Comparison of ENCODE assay signal across 17 cellular contexts in the genomic region with DNA sequence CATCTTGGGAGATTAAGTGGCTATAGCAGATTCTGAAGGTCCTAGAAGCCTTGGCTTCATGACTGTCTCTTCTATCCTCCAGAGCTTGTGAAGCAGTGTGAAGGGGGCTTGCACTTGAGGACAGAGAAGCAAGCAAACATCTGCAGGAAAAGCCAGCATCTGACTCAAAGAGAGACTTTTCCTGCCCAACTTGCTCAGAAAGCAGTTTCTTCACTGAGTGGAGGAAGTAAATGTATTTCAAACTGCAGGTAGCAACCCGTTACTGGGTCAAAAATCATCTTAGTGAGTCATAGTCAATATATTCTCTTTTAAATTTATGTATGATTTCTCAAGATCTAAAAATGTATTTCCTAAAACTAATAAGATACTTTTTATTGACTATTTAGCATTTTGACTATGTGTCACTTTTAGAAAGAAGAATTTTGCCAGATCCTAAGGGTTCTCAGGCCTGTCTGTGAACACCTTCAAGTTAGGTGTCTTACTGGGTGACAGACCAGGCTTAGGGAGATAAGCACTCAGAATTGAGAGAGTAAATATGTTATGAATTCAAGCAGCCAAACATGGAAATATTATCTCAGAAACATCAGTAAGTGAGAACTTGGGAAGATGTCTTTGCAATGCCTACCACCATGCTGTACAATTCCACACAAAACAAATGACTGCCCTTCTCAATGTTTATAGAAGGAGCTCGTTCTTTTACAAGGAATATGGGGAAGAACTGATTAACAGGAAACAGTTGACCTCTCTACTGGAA.
DNase-seq lines count a peak whose midpoint lies in the region; ATAC-seq, FAIRE-seq and TF ChIP-seq lines count a peak whose summit lies in the region.
"Had no signal": no experiment of that assay in that cellular context is flagged by ENCODE, and none has a peak within 500 bp of the region (broad histone marks: within the 10 kb centered on the region; RNA-seq: fewer than 3 reads in every experiment).

No MANE protein-coding gene starts in this region.

- H2BK5ac ChIP-seq in trophoblast cell (ENCODE audit: low read depth, low read length, poor library complexity): no peak overlapping the region

- H3K4me3 ChIP-seq in BLaER1: no peak overlapping the region
- no peak overlapping the region for H3K4me3 ChIP-seq in DND-41 (ENCODE audit: low read depth in 1 of 2, low read length in 2 of 2)
- H3K4me3 ChIP-seq in epithelial cell of esophagus (ENCODE audit: low read length): no peak overlapping the region
- no peak overlapping the region for H3K4me3 ChIP-seq in trophoblast cell (ENCODE audit: low read depth, low read length)
- H3K4me3 ChIP-seq: GM12878 had no signal

- no peak overlapping the region for H3K14ac ChIP-seq in trophoblast cell (ENCODE audit: low read length)

- no peaks in the 10 kb centered on the region for H3K27me3 Mint-ChIP-seq in activated CD8-positive, alpha-beta T cell treated with anti-CD3 and anti-CD28 coated beads for 36 hours

- H4K91ac ChIP-seq in trophoblast cell (ENCODE audit: low read depth, low read length): no peak overlapping the region

- H4K12ac ChIP-seq in trophoblast cell (ENCODE audit: low read depth, low read length): no peak overlapping the region

- DNase-seq in DND-41 (peak; percentile 33), epithelial cell of esophagus (ENCODE audit: low read depth) (peak; percentile 52), trophoblast cell (peak; percentile 55 to 80), GM10248 (ENCODE audit: extremely low spot score) (no peak), GM19239 (ENCODE audit: insufficient read length, low spot score) (no peak)
- no peak for DNase-seq in activated CD8-positive, alpha-beta T cell treated with anti-CD3 and anti-CD28 coated beads for 36 hours
- DNase-seq: BE2C; Caco-2; CD8-positive, alpha-beta memory T cell; DMS53; GOT3; H9; IMR-90 had no signal

- H3K27ac Mint-ChIP-seq in activated CD8-positive, alpha-beta T cell treated with anti-CD3 and anti-CD28 coated beads for 36 hours: no peak overlapping the region
- H3K27ac Mint-ChIP-seq: H9 had no signal

- no peak overlapping the region for H3K23ac ChIP-seq in trophoblast cell (ENCODE audit: low read length)

- CTCF ChIA-PET in GM10248 (lab: Yijun Ruan, JAX): interaction anchor here (1.4 kb wide), 1 partner anchor 14 kb away, joined by 5 read pairs; no protein-coding TSS in a partner anchor
- CTCF ChIA-PET in activated CD8-positive, alpha-beta T cell treated with anti-CD3 and anti-CD28 coated beads for 36 hours (lab: Charles Lee): no interaction called here

- H3K79me2 ChIP-seq in DND-41 (ENCODE audit: insufficient read depth, low read length) (no peaks in the 10 kb centered on the region), trophoblast cell (ENCODE audit: control insufficient read depth, insufficient read depth, low read length, poor library complexity) (no peaks in the 10 kb centered on the region)

- peaks cover 26% of the 10 kb centered on the region for H3K9me3 ChIP-seq in BLaER1
- peaks cover 4% of the 10 kb centered on the region for H3K9me3 ChIP-seq in DND-41 (ENCODE audit: insufficient read depth, low read length, severe bottlenecking)
- H3K9me3 ChIP-seq in trophoblast cell (ENCODE audit: insufficient read depth, low read depth, low read length): peaks cover 5% of the 10 kb centered on the region
- H3K9me3 ChIP-seq: BE2C, Caco-2 had no signal

- no CpG with 5 or more reads among the region's 2 CpGs for WGBS in trophoblast cell (ENCODE audit: extremely low coverage, insufficient coverage, insufficient read length)

- H3K4me1 ChIP-seq in BLaER1 (peaks cover 15% of the 10 kb centered on the region), DND-41 (ENCODE audit: insufficient read depth, low read length) (peaks cover 22% of the 10 kb centered on the region), trophoblast cell (ENCODE audit: control insufficient read depth in 1 of 2, insufficient read depth in 2 of 2, low read length in 2 of 2) (no peaks in the 10 kb centered on the region)
- H3K4me1 ChIP-seq: BE2C, Caco-2 had no signal

- intact Hi-C loops in activated CD8-positive, alpha-beta T cell treated with anti-CD3 and anti-CD28 coated beads for 36 hours (cut with micrococcal nuclease): no loop called here

- peaks cover 11% of the 10 kb centered on the region for H3K4me1 Mint-ChIP-seq in activated CD8-positive, alpha-beta T cell treated with anti-CD3 and anti-CD28 coated beads for 36 hours (ENCODE audit: low read depth)
- H3K4me1 Mint-ChIP-seq: CD8-positive, alpha-beta memory T cell; H9 had no signal

- H3K4me3 Mint-ChIP-seq in activated CD8-positive, alpha-beta T cell treated with anti-CD3 and anti-CD28 coated beads for 36 hours: no peak overlapping the region
- H3K4me3 Mint-ChIP-seq: CD8-positive, alpha-beta memory T cell; H9 had no signal

- no peak overlapping the region for H2BK120ac ChIP-seq in trophoblast cell (ENCODE audit: insufficient read depth, low read length, poor library complexity)

- no peak overlapping the region for H3K4ac ChIP-seq in trophoblast cell (ENCODE audit: low read depth, low read length)

- no peak overlapping the region for H2BK12ac ChIP-seq in trophoblast cell (ENCODE audit: low read length)

- no peaks in the 10 kb centered on the region for H3K36me3 Mint-ChIP-seq in activated CD8-positive, alpha-beta T cell treated with anti-CD3 and anti-CD28 coated beads for 36 hours (ENCODE audit: low read depth)

- H3K9me3 Mint-ChIP-seq in activated CD8-positive, alpha-beta T cell treated with anti-CD3 and anti-CD28 coated beads for 36 hours: peaks cover 10% of the 10 kb centered on the region

- peak; percentile 83 for ATAC-seq in DND-41 (ENCODE audit: insufficient read depth, low read depth)
- no peak for ATAC-seq in activated CD8-positive, alpha-beta T cell treated with anti-CD3 and anti-CD28 coated beads for 36 hours
- ATAC-seq: GM12878 had no signal

- H3K18ac ChIP-seq in trophoblast cell (ENCODE audit: low read length): no peak overlapping the region

- FAIRE-seq in GM19239 (lab: Jason Lieb, UNC): no peak
- FAIRE-seq: A204.1, GM12878, GM18507 had no signal

- H3K27me3 ChIP-seq in BLaER1 (no peaks in the 10 kb centered on the region), DND-41 (ENCODE audit: insufficient read depth, low read length, poor library complexity) (no peaks in the 10 kb centered on the region), trophoblast cell (ENCODE audit: insufficient read depth, low read length) (no peaks in the 10 kb centered on the region)
- H3K27me3 ChIP-seq: BE2C had no signal

- H3K9ac ChIP-seq in BLaER1: no peak overlapping the region
- H3K9ac ChIP-seq in DND-41 (ENCODE audit: low read depth, low read length): peak overlapping the region; percentile 8
- H3K9ac ChIP-seq in trophoblast cell (ENCODE audit: low read length): no peak overlapping the region

- H3K4me2 ChIP-seq in BLaER1 (peak overlapping the region; percentile 8; the same call in 1 of the 2 replicates), DND-41 (ENCODE audit: insufficient read depth, low read length) (no peak overlapping the region), trophoblast cell (ENCODE audit: low read length) (no peak overlapping the region)

- no peak overlapping the region for H4K8ac ChIP-seq in trophoblast cell (ENCODE audit: low read depth, low read length)

- H2AFZ ChIP-seq in DND-41 (ENCODE audit: low read depth, low read length) (peak overlapping the region; percentile 54), trophoblast cell (ENCODE audit: insufficient read depth, low read length, poor library complexity) (no peak overlapping the region)

- no peaks in the 10 kb centered on the region for H3K79me1 ChIP-seq in trophoblast cell (ENCODE audit: low read length)

- TF ChIP-seq CTCF in DND-41 (IDR thresholded peaks at IDR 0.05; ENCODE audit: borderline replicate concordance, extremely low read depth, low read length, poor library complexity, severe bottlenecking) (no peak), epithelial cell of esophagus (IDR thresholded peaks at IDR 0.05; ENCODE audit: insufficient read depth, low read depth, low read length, missing control alignments) (no peak), GM10248 (IDR thresholded peaks at IDR 0.05; ENCODE audit: control extremely low read depth, extremely low read depth, low read depth, missing control alignments) (no peak)
- no peak for TF ChIP-seq CTCF in activated CD8-positive, alpha-beta T cell treated with anti-CD3 and anti-CD28 coated beads for 36 hours (IDR thresholded peaks at IDR 0.05)

- no peak overlapping the region; the same call in none of the 2 replicates for H3K27ac ChIP-seq in BLaER1
- H3K27ac ChIP-seq in DND-41 (ENCODE audit: low read length): peak overlapping the region; percentile 66
- H3K27ac ChIP-seq in trophoblast cell (ENCODE audit: low read depth, low read length): no peak overlapping the region

- H2AK5ac ChIP-seq in trophoblast cell (ENCODE audit: low read length): no peak overlapping the region

- H4K20me1 ChIP-seq in BLaER1 (no peaks in the 10 kb centered on the region), DND-41 (ENCODE audit: insufficient read depth, low read length) (no peaks in the 10 kb centered on the region)

- H3K36me3 ChIP-seq in BLaER1 (peaks cover 8% of the 10 kb centered on the region; the same call in 1 of the 2 replicates), DND-41 (ENCODE audit: insufficient read depth, low read length) (no peaks in the 10 kb centered on the region), trophoblast cell (ENCODE audit: control insufficient read depth in 1 of 2, insufficient read depth in 2 of 2, low read length in 2 of 2) (no peaks in the 10 kb centered on the region)
- H3K36me3 ChIP-seq: BE2C had no signal

- POLR2A ChIA-PET in GM10248 (lab: Yijun Ruan, JAX): no interaction called here
- POLR2A ChIA-PET in activated CD8-positive, alpha-beta T cell treated with anti-CD3 and anti-CD28 coated beads for 36 hours (lab: Charles Lee): interaction anchor here (0.6 to 0.8 kb wide), 2 partner anchors 469 to 729 kb away, joined by 3 read pairs; no protein-coding TSS in a partner anchor

Comparison
In these comparisons a context has a peak if more than half of its experiments do, and no peak if none do; other contexts are left out.
1. DNase-seq: peak in DND-41 (single experiment), epithelial cell of esophagus (single experiment) and trophoblast cell (2 of 2); none in GM10248 (single experiment), GM19239 (single experiment) and activated CD8-positive, alpha-beta T cell treated with anti-CD3 and anti-CD28 coated beads for 36 hours (single experiment).